9 cellular contexts compared by ENCODE assay signal in genomic region chr4:137124278-137124932, GRCh38.
A peak's percentile ranks its signal among the peaks of the same experiment; 100 is the strongest.
DNase-seq lines count a peak whose midpoint lies in the region; ATAC-seq, FAIRE-seq and TF ChIP-seq lines count a peak whose summit lies in the region.
"Had no signal": no experiment of that assay in that cellular context is flagged by ENCODE, and none has a peak within 500 bp of the region (broad histone marks: within the 10 kb centered on the region; RNA-seq: fewer than 3 reads in every experiment).

No MANE protein-coding gene starts in this region.

- FAIRE-seq in GM12891 (lab: Jason Lieb, UNC) = no peak

- TF ChIP-seq CTCF in GM12874 (IDR thresholded peaks at IDR 0.05; ENCODE audit: insufficient read depth, low read depth, low read length) (peak; percentile 31; the same call in 1 of the 2 replicates), foreskin keratinocyte (conservative IDR thresholded peaks at IDR 0.05) (peak; percentile 75), progenitor cell of endocrine pancreas (IDR thresholded peaks at IDR 0.05; ENCODE audit: unreplicated experiment) (peak; percentile 70)

- DNase-seq in NCI-H1048 (lab: John Stamatoyannopoulos, UW) (peak; percentile 47), SK-N-MC (ENCODE audit: low read depth, low spot score) (peak; percentile 56), foreskin keratinocyte (peak; percentile 19 to 57), progenitor cell of endocrine pancreas (ENCODE audit: low spot score, unreplicated experiment) (no peak), GM12891 (ENCODE audit: insufficient read length, low spot score) (no peak)
- no peak for DNase-seq in stimulated activated effector memory CD8-positive, alpha-beta T cell treated with anti-CD3 and anti-CD28 coated beads, Interleukin-12 subunit alpha, Interleukin-12 subunit beta, amount 100 ng/mL, for 72 hours (ENCODE audit: low spot score in 2 of 2)
- DNase-seq: activated naive CD8-positive, alpha-beta T cell treated with anti-CD3 and anti-CD28 coated beads, Interleukin-2, amount 10 ng/mL, durations not matched to agents 7 days and 5 days had no signal

- ATAC-seq in HG02642 (IDR thresholded peaks at IDR 0.05; ENCODE audit: poor library complexity, unreplicated experiment) = peak; percentile 87
- peak; percentile 99 for ATAC-seq in foreskin keratinocyte
- ATAC-seq in stimulated activated effector memory CD8-positive, alpha-beta T cell treated with anti-CD3 and anti-CD28 coated beads, Interleukin-12 subunit alpha, Interleukin-12 subunit beta, amount 100 ng/mL, for 72 hours = no peak

- H3K27ac Mint-ChIP-seq in progenitor cell of endocrine pancreas = no peak overlapping the region
- no peak overlapping the region for H3K27ac Mint-ChIP-seq in stimulated activated effector memory CD8-positive, alpha-beta T cell treated with anti-CD3 and anti-CD28 coated beads, Interleukin-12 subunit alpha, Interleukin-12 subunit beta, amount 100 ng/mL, for 72 hours
- H3K27ac Mint-ChIP-seq: activated naive CD8-positive, alpha-beta T cell treated with anti-CD3 and anti-CD28 coated beads, Interleukin-2, amount 10 ng/mL, durations not matched to agents 7 days and 5 days had no signal

- peak overlapping the region; percentile 46 for H3K9ac ChIP-seq in SK-N-MC (ENCODE audit: insufficient read length)

- H3K27ac ChIP-seq in SK-N-MC (0 out of 2 replicates have a peak overlapping the region, but pooled peaks have one; percentile 1), foreskin keratinocyte (no peak overlapping the region)

- no peaks in the 10 kb centered on the region for H3K27me3 Mint-ChIP-seq in progenitor cell of endocrine pancreas
- H3K27me3 Mint-ChIP-seq: activated naive CD8-positive, alpha-beta T cell treated with anti-CD3 and anti-CD28 coated beads, Interleukin-2, amount 10 ng/mL, durations not matched to agents 7 days and 5 days had no signal

- no peaks in the 10 kb centered on the region for H3K36me3 Mint-ChIP-seq in progenitor cell of endocrine pancreas (ENCODE audit: insufficient read depth)
- no peaks in the 10 kb centered on the region for H3K36me3 Mint-ChIP-seq in stimulated activated effector memory CD8-positive, alpha-beta T cell treated with anti-CD3 and anti-CD28 coated beads, Interleukin-12 subunit alpha, Interleukin-12 subunit beta, amount 100 ng/mL, for 72 hours
- H3K36me3 Mint-ChIP-seq: activated naive CD8-positive, alpha-beta T cell treated with anti-CD3 and anti-CD28 coated beads, Interleukin-2, amount 10 ng/mL, durations not matched to agents 7 days and 5 days had no signal

- H3K9me3 Mint-ChIP-seq in progenitor cell of endocrine pancreas (ENCODE audit: low read depth) = no peaks in the 10 kb centered on the region
- peaks cover 15% of the 10 kb centered on the region for H3K9me3 Mint-ChIP-seq in stimulated activated effector memory CD8-positive, alpha-beta T cell treated with anti-CD3 and anti-CD28 coated beads, Interleukin-12 subunit alpha, Interleukin-12 subunit beta, amount 100 ng/mL, for 72 hours
- H3K9me3 Mint-ChIP-seq: activated naive CD8-positive, alpha-beta T cell treated with anti-CD3 and anti-CD28 coated beads, Interleukin-2, amount 10 ng/mL, durations not matched to agents 7 days and 5 days had no signal

- H3K4me1 ChIP-seq in foreskin keratinocyte = no peaks in the 10 kb centered on the region

- TF ChIP-seq POLR2A in GM12891 (IDR thresholded peaks at IDR 0.05; ENCODE audit: low read depth, low read length) = no peak

- H3K36me3 ChIP-seq in SK-N-MC (ENCODE audit: insufficient read depth, low read length) = no peaks in the 10 kb centered on the region

- peak overlapping the region; percentile 76 for H3K4me3 ChIP-seq in SK-N-MC

- H3K4me1 Mint-ChIP-seq in progenitor cell of endocrine pancreas (ENCODE audit: low read depth) = no peaks in the 10 kb centered on the region
- no peaks in the 10 kb centered on the region for H3K4me1 Mint-ChIP-seq in stimulated activated effector memory CD8-positive, alpha-beta T cell treated with anti-CD3 and anti-CD28 coated beads, Interleukin-12 subunit alpha, Interleukin-12 subunit beta, amount 100 ng/mL, for 72 hours
- H3K4me1 Mint-ChIP-seq: activated naive CD8-positive, alpha-beta T cell treated with anti-CD3 and anti-CD28 coated beads, Interleukin-2, amount 10 ng/mL, durations not matched to agents 7 days and 5 days had no signal

- no peaks in the 10 kb centered on the region for H3K27me3 ChIP-seq in foreskin keratinocyte

- no peak overlapping the region for H3K4me3 Mint-ChIP-seq in progenitor cell of endocrine pancreas (ENCODE audit: low read depth)
- no peak overlapping the region for H3K4me3 Mint-ChIP-seq in stimulated activated effector memory CD8-positive, alpha-beta T cell treated with anti-CD3 and anti-CD28 coated beads, Interleukin-12 subunit alpha, Interleukin-12 subunit beta, amount 100 ng/mL, for 72 hours
- H3K4me3 Mint-ChIP-seq: activated naive CD8-positive, alpha-beta T cell treated with anti-CD3 and anti-CD28 coated beads, Interleukin-2, amount 10 ng/mL, durations not matched to agents 7 days and 5 days had no signal

- no peaks in the 10 kb centered on the region for H3K9me3 ChIP-seq in SK-N-MC (ENCODE audit: low read depth, low read length)

TF ChIP-seq in GM12891, 5 proteins besides CTCF, POLR2A, EP300 and RAD21:
- TF ChIP-seq TAF1 (IDR thresholded peaks at IDR 0.05; ENCODE audit: low read depth, low read length) = no peak
- no peak for TF ChIP-seq PAX5 (IDR thresholded peaks at IDR 0.05; ENCODE audit: insufficient read depth, low read length, severe bottlenecking)
- no peak for TF ChIP-seq SPI1 (IDR thresholded peaks at IDR 0.05; ENCODE audit: low read depth, low read length)
- TF ChIP-seq POLR2AphosphoS5 (IDR thresholded peaks at IDR 0.05; ENCODE audit: low read depth, low read length) = no peak
- TF ChIP-seq POU2F2 (IDR thresholded peaks at IDR 0.05; ENCODE audit: low read depth, low read length) = no peak
TF ChIP-seq in GM12891: peak in this region for 0.

Comparison
In these comparisons a context has a peak if more than half of its experiments do, and no peak if none do; other contexts are left out.
1. DNase-seq: peak in NCI-H1048 (single experiment), SK-N-MC (single experiment) and foreskin keratinocyte (2 of 2); none in progenitor cell of endocrine pancreas (single experiment), GM12891 (single experiment) and stimulated activated effector memory CD8-positive, alpha-beta T cell treated with anti-CD3 and anti-CD28 coated beads, Interleukin-12 subunit alpha, Interleukin-12 subunit beta, amount 100 ng/mL, for 72 hours (0 of 2).
2. Peak in every context shown above with its lines, with median percentiles within 50 percentile points of each other: CTCF ChIP-seq.